In the genomic region with DNA sequence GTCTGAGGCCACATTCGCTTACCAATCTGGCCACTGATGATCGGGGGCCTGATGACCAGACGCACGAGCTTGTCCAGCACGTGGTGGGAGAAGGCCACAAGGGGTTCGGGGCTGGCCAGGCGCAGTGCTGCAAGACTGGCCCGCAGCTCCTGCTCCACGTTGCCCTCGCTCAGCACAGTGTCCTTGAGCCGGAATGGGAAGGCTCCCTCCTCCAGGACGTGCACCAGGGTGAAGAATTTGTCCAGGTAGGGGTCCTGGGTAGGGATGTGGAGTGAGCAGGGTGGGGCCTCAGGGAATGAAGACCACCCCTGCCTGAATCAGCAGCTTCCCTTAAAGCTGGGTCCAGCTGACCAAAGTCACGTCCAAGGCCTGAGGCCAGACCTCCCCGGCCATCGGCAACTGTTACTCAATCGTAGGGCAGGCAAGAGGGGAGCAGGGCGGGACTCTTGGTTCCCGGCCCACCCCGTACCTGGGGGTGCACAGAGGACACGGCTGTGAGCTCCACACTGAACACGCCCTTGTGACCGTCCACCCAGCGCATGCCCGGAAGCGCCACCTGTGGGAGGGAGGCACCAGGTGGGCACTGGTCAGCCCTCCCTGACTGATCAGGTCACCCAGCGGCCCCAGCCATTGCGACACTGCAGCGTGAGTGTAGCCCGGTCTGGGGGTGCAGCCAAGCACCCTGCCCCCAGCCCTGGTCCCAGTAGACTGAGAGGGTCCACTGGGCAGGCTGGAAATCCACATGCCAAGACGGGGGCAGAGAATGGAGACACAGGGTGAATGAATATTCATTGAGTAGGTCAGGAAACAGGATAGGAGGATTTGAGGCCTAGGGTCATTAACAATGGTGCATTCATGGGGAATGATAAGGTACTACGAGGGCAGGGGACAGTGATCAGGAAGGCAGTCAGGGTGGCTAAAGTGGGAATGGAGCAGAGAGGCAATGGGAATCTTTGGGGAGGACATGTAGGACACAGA, we compare ENCODE assay signal across 19 cellular contexts. TPM values are rescaled to one million over a fixed set of nuclear protein-coding genes. Genes with fewer than 3 reads are reported as not detected.
DNase-seq lines count a peak whose midpoint lies in the region; ATAC-seq and TF ChIP-seq lines count a peak whose summit lies in the region.
"Had no signal": no experiment of that assay in that cellular context is flagged by ENCODE, and none has a peak within 500 bp of the region (broad histone marks: within the 10 kb centered on the region; RNA-seq: fewer than 3 reads in every experiment).

No MANE protein-coding gene starts in this region.

- ATAC-seq in Right ventricle myocardium inferior, result no peak
- peak; percentile 13 for ATAC-seq in mucosa of descending colon
- ATAC-seq in HG03135 (IDR thresholded peaks at IDR 0.05; ENCODE audit: unreplicated experiment), result no peak
- ATAC-seq: GM23338 had no signal

- peak overlapping the region; percentile 52 for H3K27ac Mint-ChIP-seq in glutamatergic neuron (ENCODE audit: unreplicated experiment)
- H3K27ac Mint-ChIP-seq in CD8-positive, alpha-beta memory T cell, result no peak overlapping the region
- H3K27ac Mint-ChIP-seq: GM23338 had no signal

- H3K4me3 Mint-ChIP-seq in glutamatergic neuron (ENCODE audit: unreplicated experiment), result no peak overlapping the region
- no peak overlapping the region for H3K4me3 Mint-ChIP-seq in CD8-positive, alpha-beta memory T cell
- H3K4me3 Mint-ChIP-seq: GM23338 had no signal

- CTCF ChIA-PET in CD8-positive, alpha-beta memory T cell (lab: Charles Lee), result interaction anchor here (0.7 kb wide), 1 partner anchor 216 kb away, joined by 3 read pairs; no protein-coding TSS in a partner anchor

- no peaks in the 10 kb centered on the region for H3K4me1 ChIP-seq in mucosa of descending colon (ENCODE audit: low read depth)
- no peaks in the 10 kb centered on the region for H3K4me1 ChIP-seq in CD8-positive, alpha-beta memory T cell (ENCODE audit: insufficient read depth, low read length)
- H3K4me1 ChIP-seq: SJCRH30 had no signal

- H3K4me3 ChIP-seq in mucosa of descending colon, result no peak overlapping the region
- H3K4me3 ChIP-seq in CD8-positive, alpha-beta memory T cell (ENCODE audit: low read length), result no peak overlapping the region
- H3K4me3 ChIP-seq: GM23338, SJCRH30 had no signal

- intact Hi-C loops in Right ventricle myocardium inferior (cut with DNase I), result no loop called here
- intact Hi-C loops in cardiac septum (cut with DNase I), result no loop called here
- intact Hi-C loops in mucosa of descending colon (cut with DNase I, micrococcal nuclease), result no loop called here

- no peaks in the 10 kb centered on the region for H3K9me3 ChIP-seq in mucosa of descending colon
- peaks cover 9% of the 10 kb centered on the region for H3K9me3 ChIP-seq in CD8-positive, alpha-beta memory T cell (ENCODE audit: low read length)
- H3K9me3 ChIP-seq: SJCRH30 had no signal

- H3K4me1 Mint-ChIP-seq in glutamatergic neuron (ENCODE audit: low read depth, unreplicated experiment), result no peaks in the 10 kb centered on the region
- no peaks in the 10 kb centered on the region for H3K4me1 Mint-ChIP-seq in CD8-positive, alpha-beta memory T cell

- POLR2A ChIA-PET in CD8-positive, alpha-beta memory T cell (lab: Charles Lee), result no interaction called here

- no peak overlapping the region for H3K27ac ChIP-seq in CD8-positive, alpha-beta memory T cell (ENCODE audit: low read depth, low read length)
- H3K27ac ChIP-seq: SJCRH30 had no signal

- H3K9me3 Mint-ChIP-seq in glutamatergic neuron (ENCODE audit: unreplicated experiment), result peaks cover 3% of the 10 kb centered on the region
- H3K9me3 Mint-ChIP-seq in CD8-positive, alpha-beta memory T cell, result peaks cover 7 to 15% (median 10%) of the 10 kb centered on the region in 5 donors
- H3K9me3 Mint-ChIP-seq: GM23338 had no signal

- TF ChIP-seq CTCF in glutamatergic neuron (IDR thresholded peaks at IDR 0.05; ENCODE audit: partially characterized antibody, unreplicated experiment) (no peak), mucosa of descending colon (IDR thresholded peaks at IDR 0.05) (no peak)

- H3K27me3 Mint-ChIP-seq in glutamatergic neuron (ENCODE audit: unreplicated experiment), result peaks cover 6% of the 10 kb centered on the region
- peaks cover 3 to 8% of the 10 kb centered on the region in 2 donors for H3K27me3 Mint-ChIP-seq in CD8-positive, alpha-beta memory T cell

- H3K36me3 ChIP-seq in mucosa of descending colon (ENCODE audit: low read depth), result no peaks in the 10 kb centered on the region
- no peaks in the 10 kb centered on the region for H3K36me3 ChIP-seq in CD8-positive, alpha-beta memory T cell (ENCODE audit: insufficient read depth, low read length)

- no peaks in the 10 kb centered on the region for H3K36me3 Mint-ChIP-seq in glutamatergic neuron (ENCODE audit: unreplicated experiment)
- no peaks in the 10 kb centered on the region for H3K36me3 Mint-ChIP-seq in CD8-positive, alpha-beta memory T cell

- no peaks in the 10 kb centered on the region for H3K27me3 ChIP-seq in CD8-positive, alpha-beta memory T cell (ENCODE audit: insufficient read depth, low read length, poor library complexity, severe bottlenecking)
- H3K27me3 ChIP-seq: SJCRH30 had no signal

- DNase-seq in Right ventricle myocardium inferior (ENCODE audit: missing footprints) (peak; percentile 46), cardiac septum (ENCODE audit: low spot score) (no peak), glutamatergic neuron (no peak), mucosa of descending colon (no peak), SIG-M5 (lab: John Stamatoyannopoulos, UW) (no peak), NCI-H774 (lab: John Stamatoyannopoulos, UW) (no peak)
- no peak for DNase-seq in CD8-positive, alpha-beta memory T cell
- DNase-seq: C1 segment of cervical spinal cord, COR-L47, GF-D8, NCI-H1092, NCI-H524, SJCRH30 had no signal

RNA-seq across cellular contexts. Expression of gene ANGPTL8, which starts 2.8 kb away (rescaled TPM):
- total RNA-seq in Right ventricle myocardium inferior (0.87 TPM), cardiac septum (not detected), glutamatergic neuron (ENCODE audit: unreplicated experiment) (not detected), mucosa of descending colon (not detected)
- total RNA-seq in CD8-positive, alpha-beta memory T cell, result not detected
- not detected for polyA plus RNA-seq in CD8-positive, alpha-beta memory T cell
- total RNA-seq: A172, Daoy, GM23338, MCF 10A, OCI-LY7, SJCRH30 had no signal
- polyA plus RNA-seq: GM23338 had no signal

RNA-seq across cellular contexts. Expression of gene DOCK6, which starts 25.7 kb away (rescaled TPM):
- 35.1 TPM for total RNA-seq in Right ventricle myocardium inferior
- total RNA-seq in cardiac septum, result 50.5 TPM
- total RNA-seq in glutamatergic neuron (ENCODE audit: unreplicated experiment), result 260 TPM
- total RNA-seq in mucosa of descending colon, result 10 to 100 TPM; 62.4 to 94.7 (median 62.8) TPM
- total RNA-seq in CD8-positive, alpha-beta memory T cell, result 1 to 10 TPM; 2.3 to 3.5 TPM
- 0.71 TPM for polyA plus RNA-seq in CD8-positive, alpha-beta memory T cell

RNA-seq across cellular contexts. Expression of gene KANK2, which starts 39.3 kb away (rescaled TPM):
- total RNA-seq in Right ventricle myocardium inferior (434 TPM), cardiac septum (499 TPM), glutamatergic neuron (ENCODE audit: unreplicated experiment) (23.0 TPM), mucosa of descending colon (100 to 1,000 TPM in 1 of 3 donors, 10 to 100 TPM in 2; 28.0 to 562 (median 77.5) TPM)
- 1 to 10 TPM; 2.0 to 2.3 TPM for total RNA-seq in CD8-positive, alpha-beta memory T cell
- polyA plus RNA-seq in CD8-positive, alpha-beta memory T cell, result 0.16 TPM

RNA-seq across cellular contexts. Expression of gene TSPAN16, which starts 59.3 kb away (rescaled TPM):
- not detected for total RNA-seq in Right ventricle myocardium inferior
- total RNA-seq in cardiac septum, result not detected
- total RNA-seq in glutamatergic neuron (ENCODE audit: unreplicated experiment), result not detected
- not detected for total RNA-seq in mucosa of descending colon
- not detected for total RNA-seq in CD8-positive, alpha-beta memory T cell
- not detected for polyA plus RNA-seq in CD8-positive, alpha-beta memory T cell
- total RNA-seq: A172, Daoy, GM23338, MCF 10A, OCI-LY7, SJCRH30 had no signal
- polyA plus RNA-seq: GM23338 had no signal
